11 cellular contexts compared by ENCODE assay signal in genomic region chr1:205455581-205456382, GRCh38. TPM values are rescaled to one million over a fixed set of nuclear protein-coding genes. Genes with fewer than 3 reads are reported as not detected.
A peak's percentile ranks its signal among the peaks of the same experiment; 100 is the strongest.
DNase-seq lines count a peak whose midpoint lies in the region; FAIRE-seq and TF ChIP-seq lines count a peak whose summit lies in the region.
"Had no signal": no experiment of that assay in that cellular context is flagged by ENCODE, and none has a peak within 500 bp of the region (broad histone marks: within the 10 kb centered on the region; RNA-seq: fewer than 3 reads in every experiment).

BLACAT1 (minus strand) TSS chr1:205456045.

- no peaks in the 10 kb centered on the region for H3K9me3 ChIP-seq in DOHH2 (ENCODE audit: control insufficient read depth, insufficient read depth, low read length)
- H3K9me3 ChIP-seq in ascending aorta = no peaks in the 10 kb centered on the region
- no peaks in the 10 kb centered on the region for H3K9me3 ChIP-seq in mesodermal cell (ENCODE audit: control insufficient read depth, low read length)
- H3K9me3 ChIP-seq in thyroid gland = no peaks in the 10 kb centered on the region

- no peak for TF ChIP-seq POLR2A in thyroid gland (IDR thresholded peaks at IDR 0.05)

- no peaks in the 10 kb centered on the region; the same call in 1 of the 2 replicates for H4K20me1 ChIP-seq in DOHH2 (ENCODE audit: control insufficient read depth, insufficient read depth, low read depth, low read length)

- DNase-seq in ascending aorta (ENCODE audit: low spot score in 2 of 2) = no peak
- no peak for DNase-seq in posterior vena cava (ENCODE audit: low spot score)
- DNase-seq in SKM-1 treated with dmso at 0.1 percent for 144 hours (lab: John Stamatoyannopoulos, UW; ENCODE audit: unreplicated experiment) = no peak
- no peak for DNase-seq in RCC 7860 (ENCODE audit: low spot score)
- DNase-seq in thyroid gland = no peak
- DNase-seq: GDM1; stimulated activated CD4-positive, alpha-beta T cell treated with anti-CD3 and anti-CD28 coated beads, Interleukin-1b, Interleukin-23, amount 100 ng/mL, for 48 hours had no signal

- H3K4me1 ChIP-seq in DOHH2 (ENCODE audit: control insufficient read depth, low read length) = no peaks in the 10 kb centered on the region
- H3K4me1 ChIP-seq in ascending aorta = peaks cover 4 to 15% of the 10 kb centered on the region in 2 donors
- peaks cover 33% of the 10 kb centered on the region for H3K4me1 ChIP-seq in mesodermal cell (ENCODE audit: control insufficient read depth, insufficient read depth, low read length, poor library complexity, severe bottlenecking)
- H3K4me1 ChIP-seq in thyroid gland = peaks cover 9 to 25% of the 10 kb centered on the region in 2 donors

- intact Hi-C loops in ascending aorta (cut with DNase I) = no loop called here
- intact Hi-C loops in posterior vena cava (cut with DNase I) = no loop called here
- intact Hi-C loops in thyroid gland (cut with DNase I) = no loop called here

- no peaks in the 10 kb centered on the region for H3K79me2 ChIP-seq in DOHH2 (ENCODE audit: control insufficient read depth, low read length)

- H3F3A ChIP-seq in DOHH2 (ENCODE audit: control insufficient read depth, insufficient read depth) = no peaks in the 10 kb centered on the region

- WGBS in mesodermal cell (ENCODE audit: insufficient coverage in 2 of 2), 2 experiments = 0 to 1% methylated on average over 24 to 37 of the region's 53 CpGs
- WGBS in thyroid gland, 2 donors = 3 to 6% methylated on average over 30 to 37 of the region's 53 CpGs

- H3K4me3 ChIP-seq in DOHH2 (ENCODE audit: low read length) (no peak within 1 kb of the TSS), ascending aorta (peak within 1 kb of the TSS; percentile 36 to 45), mesodermal cell (ENCODE audit: extremely low read depth, insufficient read depth, low read length, poor library complexity, severe bottlenecking) (peak within 1 kb of the TSS; percentile 40), thyroid gland (replicated peaks in 1 of 3) (no peak within 1 kb of the TSS)

- TF ChIP-seq CTCF in 22Rv1 (IDR thresholded peaks at IDR 0.05) (no peak; the same call in 1 of the 2 replicates), DOHH2 (IDR thresholded peaks at IDR 0.05; ENCODE audit: low read depth, low read length, poor library complexity, severe bottlenecking) (no peak), ascending aorta (IDR thresholded peaks at IDR 0.05) (no peak), thyroid gland (IDR thresholded peaks at IDR 0.05) (no peak)

- no peaks in the 10 kb centered on the region for H3K36me3 ChIP-seq in DOHH2 (ENCODE audit: control insufficient read depth, low read length)
- H3K36me3 ChIP-seq in ascending aorta = no peaks in the 10 kb centered on the region
- H3K36me3 ChIP-seq in mesodermal cell (ENCODE audit: control insufficient read depth, insufficient read depth, low read length) = no peaks in the 10 kb centered on the region
- H3K36me3 ChIP-seq in thyroid gland = no peaks in the 10 kb centered on the region

- no peaks in the 10 kb centered on the region for H3K9me2 ChIP-seq in DOHH2 (replicated peaks; ENCODE audit: control insufficient read depth, low read length)

- H3K27ac ChIP-seq in 22Rv1 = peak within 1 kb of the TSS; percentile 45
- no peak within 1 kb of the TSS for H3K27ac ChIP-seq in DOHH2 (ENCODE audit: low read depth, low read length)
- H3K27ac ChIP-seq in ascending aorta = no peak within 1 kb of the TSS
- H3K27ac ChIP-seq in mesodermal cell (ENCODE audit: low read depth, low read length, severe bottlenecking) = peak within 1 kb of the TSS; percentile 16
- no peak within 1 kb of the TSS for H3K27ac ChIP-seq in thyroid gland

- H3K27me3 ChIP-seq in DOHH2 (ENCODE audit: control insufficient read depth, low read length) (peaks cover 93% of the 10 kb centered on the region), ascending aorta (peaks cover 22% of the 10 kb centered on the region), thyroid gland (peaks cover 12% of the 10 kb centered on the region)

- H3K4me2 ChIP-seq in DOHH2 (ENCODE audit: low read length) = peak within 1 kb of the TSS; percentile 43

- FAIRE-seq in RCC 7860 (lab: Jason Lieb, UNC) = no peak
- FAIRE-seq: bronchial epithelial cell had no signal

RNA-seq across cellular contexts. Expression of gene BLACAT1, which starts in this region (rescaled TPM):
- total RNA-seq in ascending aorta = not detected
- polyA plus RNA-seq in mesodermal cell (2013, experiment 1 of 2) = 3.2 TPM
- polyA plus RNA-seq in mesodermal cell (2013, experiment 2 of 2) = 2.5 TPM
- not detected for total RNA-seq in posterior vena cava
- total RNA-seq in thyroid gland = 1 to 10 TPM; 2.3 to 4.2 (median 3.2) TPM

Comparison
In these comparisons a context has a peak if more than half of its experiments do, and no peak if none do; other contexts are left out.
1. H3K27ac ChIP-seq: peak in 22Rv1 (single experiment) and mesodermal cell (single experiment); none in DOHH2 (single experiment), ascending aorta (0 of 2) and thyroid gland (0 of 3).
2. H3K4me3 ChIP-seq: peak in ascending aorta (2 of 2) and mesodermal cell (single experiment); none in DOHH2 (single experiment) and thyroid gland (0 of 3).